Comparison of ENCODE assay signal across 8 cellular contexts in the genomic region with DNA sequence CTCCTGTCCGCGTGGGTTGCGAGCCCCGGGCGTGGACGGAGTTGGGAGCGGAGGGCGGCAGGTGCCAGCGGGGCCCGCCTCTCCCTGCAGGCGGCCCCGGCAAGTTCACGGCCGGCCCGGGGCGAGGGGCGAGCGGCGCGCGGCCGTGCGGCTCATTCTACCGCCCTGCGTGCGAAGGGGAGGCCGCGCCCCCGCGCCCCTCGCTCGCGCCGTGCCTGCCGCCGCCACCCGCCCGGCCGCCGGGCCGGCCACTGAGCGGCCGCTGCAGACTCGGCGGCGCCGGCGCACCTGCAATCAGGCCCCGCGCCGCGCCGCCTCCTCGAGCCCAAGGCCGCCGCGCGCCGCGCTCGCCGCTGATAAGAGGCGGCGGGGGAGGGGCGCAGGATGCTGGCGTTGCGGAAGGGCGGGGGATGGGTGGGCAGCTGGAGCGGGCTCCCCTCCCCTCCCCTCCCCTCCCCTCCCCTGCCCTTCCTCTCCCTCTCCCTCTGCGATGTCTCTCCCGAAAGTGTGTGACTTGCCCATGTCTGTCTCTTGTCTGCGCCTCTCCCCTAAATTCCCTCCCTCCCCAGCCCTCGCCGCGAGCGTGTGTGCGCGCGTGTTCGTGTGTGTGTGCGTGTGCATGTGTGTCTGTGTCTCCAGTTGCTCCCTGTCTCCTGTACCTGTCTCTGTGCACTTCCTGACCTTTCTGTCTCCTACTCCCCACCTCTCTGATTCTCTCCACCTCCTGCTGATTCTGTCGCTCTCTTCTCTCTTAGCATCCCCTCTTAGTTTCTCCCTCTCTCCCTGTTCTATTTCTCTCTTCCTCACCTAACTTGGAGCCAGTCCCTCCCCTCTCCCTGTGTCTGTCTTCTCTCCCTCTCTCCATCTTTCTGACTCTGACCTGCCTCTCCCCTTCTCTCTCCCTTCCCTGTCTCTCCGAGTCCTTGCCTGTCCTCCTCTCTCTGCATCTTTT.
A peak's percentile ranks its signal among the peaks of the same experiment; 100 is the strongest.
DNase-seq lines count a peak whose midpoint lies in the region; ATAC-seq and TF ChIP-seq lines count a peak whose summit lies in the region.

No MANE protein-coding gene starts in this region.

- no peaks in the 10 kb centered on the region for H3K9me3 ChIP-seq in duodenal mucosa (ENCODE audit: control insufficient read depth in 1 of 2, low read length in 2 of 2)
- no peaks in the 10 kb centered on the region for H3K9me3 ChIP-seq in mucosa of descending colon

- H3K9me3 Mint-ChIP-seq in activated naive CD4-positive, alpha-beta T cell treated with anti-CD3 and anti-CD28 coated beads, Interleukin-2, amount 50 U/mL, for 24 hours: peaks cover under 1% of the 10 kb centered on the region
- peaks cover 3 to 16% of the 10 kb centered on the region in 2 donors for H3K9me3 Mint-ChIP-seq in activated naive CD4-positive, alpha-beta T cell treated with anti-CD3 and anti-CD28 coated beads, Interleukin-2, amount 50 U/mL, for 72 hours

- no peaks in the 10 kb centered on the region for H3K36me3 Mint-ChIP-seq in activated naive CD4-positive, alpha-beta T cell treated with anti-CD3 and anti-CD28 coated beads, Interleukin-2, amount 50 U/mL, for 24 hours
- H3K36me3 Mint-ChIP-seq in activated naive CD4-positive, alpha-beta T cell treated with anti-CD3 and anti-CD28 coated beads, Interleukin-2, amount 50 U/mL, for 72 hours: peaks cover 0 to 13% of the 10 kb centered on the region in 2 donors

- H3K4me1 Mint-ChIP-seq in activated naive CD4-positive, alpha-beta T cell treated with anti-CD3 and anti-CD28 coated beads, Interleukin-2, amount 50 U/mL, for 24 hours: peaks cover 10% of the 10 kb centered on the region

- H3K27ac ChIP-seq in duodenal mucosa (ENCODE audit: low read depth, low read length): no peak overlapping the region

- H3K27me3 ChIP-seq in duodenal mucosa (ENCODE audit: control insufficient read depth in 1 of 2, insufficient read depth in 2 of 2, low read length in 2 of 2): peaks cover 0 to 4% of the 10 kb centered on the region in 2 donors

- H3K27ac Mint-ChIP-seq in activated naive CD4-positive, alpha-beta T cell treated with anti-CD3 and anti-CD28 coated beads, Interleukin-2, amount 50 U/mL, for 24 hours: peak overlapping the region; percentile 41
- no peak overlapping the region for H3K27ac Mint-ChIP-seq in activated naive CD4-positive, alpha-beta T cell treated with anti-CD3 and anti-CD28 coated beads, Interleukin-2, amount 50 U/mL, for 72 hours

- H3K4me3 ChIP-seq in duodenal mucosa (ENCODE audit: low read depth in 1 of 2, low read length in 2 of 2): peak overlapping the region; percentile 36 to 54
- H3K4me3 ChIP-seq in mucosa of descending colon: no peak overlapping the region

- no peak for DNase-seq in activated naive CD4-positive, alpha-beta T cell treated with anti-CD3 and anti-CD28 coated beads, Interleukin-2, amount 50 U/mL, for 72 hours (ENCODE audit: low spot score in 2 of 2)
- DNase-seq in NCI-H345 treated with DMSO at 0.1 percent for 48 hours (lab: John Stamatoyannopoulos, UW; ENCODE audit: unreplicated experiment) (peak; percentile 37), mucosa of descending colon (peak in 2 of 3 donors; percentile 60 to 68), OCI-M2 (lab: John Stamatoyannopoulos, UW; ENCODE audit: unreplicated experiment) (no peak), NCI-H2081 treated with DMSO at 0.1 percent for 48 hours (lab: John Stamatoyannopoulos, UW) (no peak)

- H3K4me3 Mint-ChIP-seq in activated naive CD4-positive, alpha-beta T cell treated with anti-CD3 and anti-CD28 coated beads, Interleukin-2, amount 50 U/mL, for 24 hours: no peak overlapping the region

- H3K4me1 ChIP-seq in duodenal mucosa (ENCODE audit: control insufficient read depth in 1 of 2, insufficient read depth in 2 of 2, low read length in 2 of 2) (peaks cover 25% of the 10 kb centered on the region in 2 donors), mucosa of descending colon (ENCODE audit: low read depth) (peaks cover 3% of the 10 kb centered on the region)

- ATAC-seq in activated naive CD4-positive, alpha-beta T cell treated with anti-CD3 and anti-CD28 coated beads, Interleukin-2, amount 50 U/mL, for 72 hours: no peak
- ATAC-seq in mucosa of descending colon (peak; percentile 78), GM21717 (IDR thresholded peaks at IDR 0.05; ENCODE audit: unreplicated experiment) (no peak)

- intact Hi-C loops in mucosa of descending colon (cut with DNase I, micrococcal nuclease): no loop called here

- H3K9ac ChIP-seq in duodenal mucosa (ENCODE audit: low read depth in 1 of 2, low read length in 2 of 2): no peak overlapping the region

- H3K36me3 ChIP-seq in duodenal mucosa (ENCODE audit: control insufficient read depth in 1 of 2, insufficient read depth in 2 of 2, low read length in 2 of 2): no peaks in the 10 kb centered on the region
- no peaks in the 10 kb centered on the region for H3K36me3 ChIP-seq in mucosa of descending colon (ENCODE audit: low read depth)

- no peak for TF ChIP-seq CTCF in mucosa of descending colon (IDR thresholded peaks at IDR 0.05)

- peaks cover 20% of the 10 kb centered on the region for H3K27me3 Mint-ChIP-seq in activated naive CD4-positive, alpha-beta T cell treated with anti-CD3 and anti-CD28 coated beads, Interleukin-2, amount 50 U/mL, for 24 hours

Comparison
In these comparisons a context has a peak if more than half of its experiments do, and no peak if none do; other contexts are left out.
1. DNase-seq: peak in NCI-H345 treated with DMSO at 0.1 percent for 48 hours (single experiment) and mucosa of descending colon (2 of 3); none in activated naive CD4-positive, alpha-beta T cell treated with anti-CD3 and anti-CD28 coated beads, Interleukin-2, amount 50 U/mL, for 72 hours (0 of 2), OCI-M2 (single experiment) and NCI-H2081 treated with DMSO at 0.1 percent for 48 hours (single experiment).